8 cellular contexts compared by ENCODE assay signal in the genomic region with DNA sequence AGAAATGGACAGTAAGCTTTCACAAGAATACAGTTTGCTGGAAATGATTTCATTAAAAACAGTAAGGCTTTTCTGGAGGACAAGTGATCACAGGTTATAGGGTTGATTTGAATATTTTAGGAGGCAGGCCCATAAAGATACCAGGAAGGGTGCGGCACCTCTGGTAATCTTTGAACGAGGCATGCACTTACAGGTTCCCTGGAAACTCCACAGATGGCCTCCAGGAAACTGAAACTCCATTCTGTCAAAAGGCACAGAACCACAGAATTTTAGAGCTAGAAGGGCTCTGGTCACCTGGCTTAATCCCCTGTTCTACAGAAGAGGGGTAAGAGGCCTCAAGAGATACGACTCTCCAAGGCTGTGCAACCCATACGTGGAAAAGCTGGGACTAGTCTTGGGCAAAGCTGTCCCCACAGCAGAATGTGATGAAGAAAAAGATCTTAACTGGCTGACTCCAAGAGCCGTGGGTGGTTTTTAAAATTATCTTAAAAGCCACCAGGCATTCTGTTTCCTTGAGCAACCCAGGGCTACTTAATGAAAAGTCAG. TPM values are rescaled to one million over a fixed set of nuclear protein-coding genes. Genes with fewer than 3 reads are reported as not detected.
A peak's percentile ranks its signal among the peaks of the same experiment; 100 is the strongest.
DNase-seq lines count a peak whose midpoint lies in the region; ATAC-seq and TF ChIP-seq lines count a peak whose summit lies in the region.

No MANE protein-coding gene starts in this region.

- H3K4me3 ChIP-seq in heart right ventricle (peak overlapping the region in 6 of 10 donors; percentile 31 to 87 (median 76)), adipocyte (ENCODE audit: low read length) (peak overlapping the region; percentile 93), liver (ENCODE audit: low read depth in 1 of 3, low read length in 3 of 3) (peak overlapping the region; percentile 65 to 100 (median 87)), upper lobe of right lung (peak overlapping the region; percentile 89)

- no peak for DNase-seq in heart right ventricle
- DNase-seq in left cardiac atrium: no peak
- DNase-seq in adipocyte (ENCODE audit: low read depth): no peak
- DNase-seq in upper lobe of right lung: no peak
- no peak for DNase-seq in NCI-H2029 treated with DMSO at 0.1 percent for 48 hours (lab: John Stamatoyannopoulos, UW)
- DNase-seq in DMS 273 treated with DMSO at 0.1 percent for 48 hours (lab: John Stamatoyannopoulos, UW): no peak
- DNase-seq in AG08396 (ENCODE audit: low spot score): no peak

- TF ChIP-seq CTCF in heart right ventricle (IDR thresholded peaks at IDR 0.05) (no peak), liver (IDR thresholded peaks at IDR 0.05; ENCODE audit: low read depth, low read length, missing input control) (no peak), upper lobe of right lung (IDR thresholded peaks at IDR 0.05) (no peak)

- H3K27me3 ChIP-seq in heart right ventricle: no peaks in the 10 kb centered on the region
- no peaks in the 10 kb centered on the region for H3K27me3 ChIP-seq in adipocyte (replicated peaks; ENCODE audit: control insufficient read depth, insufficient read depth, low read length)
- H3K27me3 ChIP-seq in liver (ENCODE audit: control insufficient read depth in 4 of 4, insufficient read depth in 4 of 4, low read length in 3 of 4): no peaks in the 10 kb centered on the region
- H3K27me3 ChIP-seq in upper lobe of right lung: no peaks in the 10 kb centered on the region

- intact Hi-C loops in heart right ventricle (cut with DNase I) (loop anchor here in 1 of 10 donors (5.0 kb wide), 1 partner anchor 45 kb away; no protein-coding TSS in a partner anchor), left cardiac atrium (cut with DNase I) (no loop called here), upper lobe of right lung (cut with DNase I) (no loop called here)

- 72% methylated on average over 5 of the region's 5 CpGs for WGBS in heart right ventricle, 2 donors
- WGBS in liver: 26% methylated on average over 5 of the region's 5 CpGs

- H3K9ac ChIP-seq in adipocyte (ENCODE audit: low read length) (peak overlapping the region; percentile 28), liver (ENCODE audit: low read depth in 1 of 2, low read length in 2 of 2) (peak overlapping the region; percentile 28 to 54)

- no peak for TF ChIP-seq RAD21 in liver (IDR thresholded peaks at IDR 0.05)

- H3K4me1 ChIP-seq in heart right ventricle: peaks cover 3 to 37% (median 14%) of the 10 kb centered on the region in 9 donors
- H3K4me1 ChIP-seq in adipocyte (ENCODE audit: control insufficient read depth, insufficient read depth, low read length): peaks cover 33% of the 10 kb centered on the region
- H3K4me1 ChIP-seq in liver (ENCODE audit: control insufficient read depth in 4 of 4, insufficient read depth in 4 of 4, low read length in 3 of 4): peaks cover 0 to 47% (median 31%) of the 10 kb centered on the region in 4 donors
- H3K4me1 ChIP-seq in upper lobe of right lung: peaks cover 18% of the 10 kb centered on the region

- H3K9me3 ChIP-seq in heart right ventricle (no peaks in the 10 kb centered on the region), adipocyte (ENCODE audit: control insufficient read depth, low read length) (no peaks in the 10 kb centered on the region), liver (ENCODE audit: control insufficient read depth in 4 of 4, low read length in 3 of 4) (no peaks in the 10 kb centered on the region), upper lobe of right lung (no peaks in the 10 kb centered on the region)

- H3K27ac ChIP-seq in heart right ventricle: no peak overlapping the region
- no peak overlapping the region for H3K27ac ChIP-seq in liver (ENCODE audit: low read depth in 1 of 2, low read length in 2 of 2)
- H3K27ac ChIP-seq in upper lobe of right lung: no peak overlapping the region

- ATAC-seq in heart right ventricle: no peak
- ATAC-seq in left cardiac atrium: no peak
- no peak for ATAC-seq in upper lobe of right lung

- peaks cover 0 to 37% (median 7%) of the 10 kb centered on the region in 9 donors for H3K36me3 ChIP-seq in heart right ventricle
- peaks cover 20% of the 10 kb centered on the region for H3K36me3 ChIP-seq in adipocyte (ENCODE audit: control insufficient read depth, insufficient read depth, low read length, severe bottlenecking)
- peaks cover 0 to 31% (median 24%) of the 10 kb centered on the region in 4 donors for H3K36me3 ChIP-seq in liver (ENCODE audit: control insufficient read depth in 4 of 4, insufficient read depth in 3 of 4, low read depth in 1 of 4, low read length in 3 of 4)
- peaks cover 20% of the 10 kb centered on the region for H3K36me3 ChIP-seq in upper lobe of right lung

TF ChIP-seq in liver, 16 proteins besides CTCF, POLR2A, EP300 and RAD21:
- TF ChIP-seq, protein P1, sequence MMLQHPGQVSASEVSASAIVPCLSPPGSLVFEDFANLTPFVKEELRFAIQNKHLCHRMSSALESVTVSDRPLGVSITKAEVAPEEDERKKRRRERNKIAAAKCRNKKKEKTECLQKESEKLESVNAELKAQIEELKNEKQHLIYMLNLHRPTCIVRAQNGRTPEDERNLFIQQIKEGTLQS (IDR thresholded peaks at IDR 0.05): no peak
- TF ChIP-seq RXRA (IDR thresholded peaks at IDR 0.05) (no peak), GABPA (IDR thresholded peaks at IDR 0.05 in 1 of 2, conservative IDR thresholded peaks at IDR 0.05 in 1 of 2) (no peak), JUND (IDR thresholded peaks at IDR 0.05) (no peak), YY1 (IDR thresholded peaks at IDR 0.05) (no peak), FOXA1 (IDR thresholded peaks at IDR 0.05) (no peak), NR2F2 (IDR thresholded peaks at IDR 0.05) (no peak), SP1 (IDR thresholded peaks at IDR 0.05) (no peak), FOXA2 (IDR thresholded peaks at IDR 0.05) (no peak), TAF1 (conservative IDR thresholded peaks at IDR 0.05) (no peak), HNF4A (conservative IDR thresholded peaks at IDR 0.05) (no peak), ZBTB33 (IDR thresholded peaks at IDR 0.05) (no peak), EGR1 (IDR thresholded peaks at IDR 0.05; ENCODE audit: low read depth in 2 of 2) (no peak), HNF4G (IDR thresholded peaks at IDR 0.05) (no peak)
- TF ChIP-seq, protein P2, sequence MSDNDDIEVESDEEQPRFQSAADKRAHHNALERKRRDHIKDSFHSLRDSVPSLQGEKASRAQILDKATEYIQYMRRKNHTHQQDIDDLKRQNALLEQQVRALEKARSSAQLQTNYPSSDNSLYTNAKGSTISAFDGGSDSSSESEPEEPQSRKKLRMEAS (IDR thresholded peaks at IDR 0.05): no peak
- TF ChIP-seq, protein P3, sequence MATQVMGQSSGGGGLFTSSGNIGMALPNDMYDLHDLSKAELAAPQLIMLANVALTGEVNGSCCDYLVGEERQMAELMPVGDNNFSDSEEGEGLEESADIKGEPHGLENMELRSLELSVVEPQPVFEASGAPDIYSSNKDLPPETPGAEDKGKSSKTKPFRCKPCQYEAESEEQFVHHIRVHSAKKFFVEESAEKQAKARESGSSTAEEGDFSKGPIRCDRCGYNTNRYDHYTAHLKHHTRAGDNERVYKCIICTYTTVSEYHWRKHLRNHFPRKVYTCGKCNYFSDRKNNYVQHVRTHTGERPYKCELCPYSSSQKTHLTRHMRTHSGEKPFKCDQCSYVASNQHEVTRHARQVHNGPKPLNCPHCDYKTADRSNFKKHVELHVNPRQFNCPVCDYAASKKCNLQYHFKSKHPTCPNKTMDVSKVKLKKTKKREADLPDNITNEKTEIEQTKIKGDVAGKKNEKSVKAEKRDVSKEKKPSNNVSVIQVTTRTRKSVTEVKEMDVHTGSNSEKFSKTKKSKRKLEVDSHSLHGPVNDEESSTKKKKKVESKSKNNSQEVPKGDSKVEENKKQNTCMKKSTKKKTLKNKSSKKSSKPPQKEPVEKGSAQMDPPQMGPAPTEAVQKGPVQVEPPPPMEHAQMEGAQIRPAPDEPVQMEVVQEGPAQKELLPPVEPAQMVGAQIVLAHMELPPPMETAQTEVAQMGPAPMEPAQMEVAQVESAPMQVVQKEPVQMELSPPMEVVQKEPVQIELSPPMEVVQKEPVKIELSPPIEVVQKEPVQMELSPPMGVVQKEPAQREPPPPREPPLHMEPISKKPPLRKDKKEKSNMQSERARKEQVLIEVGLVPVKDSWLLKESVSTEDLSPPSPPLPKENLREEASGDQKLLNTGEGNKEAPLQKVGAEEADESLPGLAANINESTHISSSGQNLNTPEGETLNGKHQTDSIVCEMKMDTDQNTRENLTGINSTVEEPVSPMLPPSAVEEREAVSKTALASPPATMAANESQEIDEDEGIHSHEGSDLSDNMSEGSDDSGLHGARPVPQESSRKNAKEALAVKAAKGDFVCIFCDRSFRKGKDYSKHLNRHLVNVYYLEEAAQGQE (IDR thresholded peaks at IDR 0.05): no peak

RNA-seq across cellular contexts. Expression of gene STARD5, which starts 1.2 kb away (rescaled TPM):
- 1 to 10 TPM in 6 of 10 donors, under 1 TPM in 4; 0.70 to 3.5 (median 1.2) TPM for total RNA-seq in heart right ventricle
- 1 to 10 TPM; 2.5 to 4.7 TPM for polyA plus RNA-seq in heart right ventricle
- 1 to 10 TPM; 2.0 to 5.7 TPM for total RNA-seq in left cardiac atrium
- total RNA-seq in liver: 10 to 100 TPM in 1 of 2 donors, 1 to 10 TPM in 1; 1.1 to 45.3 TPM
- 10 to 100 TPM; 26.1 to 47.0 TPM for polyA plus RNA-seq in liver
- total RNA-seq in upper lobe of right lung: 5.4 TPM

RNA-seq across cellular contexts. Expression of gene TMC3, which starts 51.2 kb away (rescaled TPM):
- not detected for total RNA-seq in heart right ventricle
- under 1 TPM in 1 of 2 donors, not detected in 1; under 0.01 TPM for polyA plus RNA-seq in heart right ventricle
- not detected for total RNA-seq in left cardiac atrium
- not detected for total RNA-seq in liver
- under 1 TPM; 0.02 to 0.13 TPM for polyA plus RNA-seq in liver
- total RNA-seq in upper lobe of right lung: not detected
